ENCODE assay signal across 16 cellular contexts in the genomic region with DNA sequence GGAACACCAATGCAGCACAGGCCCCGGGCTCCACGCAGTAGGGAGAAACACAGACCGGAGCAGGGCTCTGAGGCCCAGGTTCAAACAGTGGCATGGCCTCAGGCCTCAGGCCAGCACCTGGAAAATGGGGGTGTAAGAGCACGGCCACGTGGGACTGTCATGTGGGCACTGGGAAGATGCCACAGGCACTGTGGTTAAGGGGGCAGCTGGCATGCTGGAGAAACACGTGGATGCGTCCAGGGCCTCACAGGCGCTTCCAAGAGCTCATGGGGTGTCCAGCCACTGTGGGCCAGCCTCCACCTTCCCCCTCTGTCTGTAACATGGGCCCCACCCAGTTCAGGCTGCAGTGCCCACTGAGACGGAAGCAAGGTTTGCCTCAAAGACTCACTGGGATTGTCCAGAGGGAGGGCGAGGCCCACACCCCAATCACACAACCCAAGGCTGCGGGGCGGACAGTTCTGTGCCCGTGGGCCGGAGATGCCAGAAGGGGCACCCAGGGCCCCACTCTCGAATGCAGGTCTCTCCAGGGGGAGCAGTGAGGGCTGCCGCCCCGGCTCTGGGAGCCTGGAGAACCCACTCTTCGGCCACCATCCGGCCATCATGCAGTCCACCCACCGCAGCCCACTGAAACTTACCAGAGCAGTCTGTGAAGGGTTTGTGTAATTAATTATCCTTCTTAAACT. TPM values are rescaled to one million over a fixed set of nuclear protein-coding genes. Genes with fewer than 3 reads are reported as not detected.
DNase-seq lines count a peak whose midpoint lies in the region; ATAC-seq, FAIRE-seq and TF ChIP-seq lines count a peak whose summit lies in the region.
"Had no signal": no experiment of that assay in that cellular context is flagged by ENCODE, and none has a peak within 500 bp of the region (broad histone marks: within the 10 kb centered on the region; RNA-seq: fewer than 3 reads in every experiment).

No MANE protein-coding gene starts in this region.

- H3K4me1 ChIP-seq in HepG2 (ENCODE audit: insufficient read depth, low read length) (peaks cover 14% of the 10 kb centered on the region), right lobe of liver (peaks cover 0 to 8% (median 0%) of the 10 kb centered on the region in 4 donors), RWPE2 (ENCODE audit: insufficient read depth, poor library complexity, severe bottlenecking) (no peaks in the 10 kb centered on the region), mesenchymal stem cell (ENCODE audit: control insufficient read depth, insufficient read depth, low read depth, low read length) (peaks cover 10% of the 10 kb centered on the region), smooth muscle cell (ENCODE audit: low read depth) (no peaks in the 10 kb centered on the region)

- no peak overlapping the region for H3K14ac ChIP-seq in mesenchymal stem cell (ENCODE audit: low read length in 2 of 2)

- H3K9ac ChIP-seq in HepG2 (ENCODE audit: insufficient read depth, low read depth, low read length) (no peak overlapping the region), mesenchymal stem cell (ENCODE audit: low read length) (no peak overlapping the region), smooth muscle cell (ENCODE audit: low read depth) (no peak overlapping the region)

- H2BK12ac ChIP-seq in mesenchymal stem cell (ENCODE audit: low read length in 2 of 2): no peak overlapping the region

- H3K4me2 ChIP-seq in HepG2 (ENCODE audit: low read depth, low read length) (no peak overlapping the region), mesenchymal stem cell (ENCODE audit: low read length, poor library complexity, severe bottlenecking) (no peak overlapping the region), smooth muscle cell (no peak overlapping the region)
- H3K4me2 ChIP-seq: BLaER1 treated with 17β-estradiol and CSF1 and Interleukin-3, amounts not matched to agents 10 nM and 100 nM had no signal

- no peak overlapping the region for H3K27ac ChIP-seq in HepG2 (ENCODE audit: extremely low read length, insufficient read depth, low read length)
- H3K27ac ChIP-seq in right lobe of liver: no peak overlapping the region
- no peak overlapping the region for H3K27ac ChIP-seq in RWPE2 (ENCODE audit: poor library complexity, severe bottlenecking)
- H3K27ac ChIP-seq in mesenchymal stem cell (ENCODE audit: low read length, poor library complexity, severe bottlenecking): no peak overlapping the region
- no peak overlapping the region for H3K27ac ChIP-seq in smooth muscle cell (ENCODE audit: low read depth)
- H3K27ac ChIP-seq: HL-60 had no signal

- no peaks in the 10 kb centered on the region for H3K9me3 ChIP-seq in HepG2 (ENCODE audit: low read length)
- no peaks in the 10 kb centered on the region for H3K9me3 ChIP-seq in right lobe of liver
- no peaks in the 10 kb centered on the region for H3K9me3 ChIP-seq in RWPE2 (ENCODE audit: severe bottlenecking)
- no peaks in the 10 kb centered on the region for H3K9me3 ChIP-seq in mesenchymal stem cell (ENCODE audit: control insufficient read depth, low read length)
- H3K9me3 ChIP-seq in smooth muscle cell (replicated peaks; ENCODE audit: low read depth): no peaks in the 10 kb centered on the region

- POLR2A ChIA-PET in HepG2 (lab: Yijun Ruan, JAX): no interaction called here

- H2BK5ac ChIP-seq in mesenchymal stem cell (ENCODE audit: low read depth, low read length, poor library complexity, severe bottlenecking): no peak overlapping the region

- no peak for TF ChIP-seq RAD21 in HepG2 (CRISPR knock-in tag; IDR thresholded peaks at IDR 0.05)

- no peak overlapping the region for H2AFZ ChIP-seq in HepG2 (ENCODE audit: low read length)
- no peak overlapping the region for H2AFZ ChIP-seq in mesenchymal stem cell (ENCODE audit: low read depth, low read length)
- no peak overlapping the region for H2AFZ ChIP-seq in smooth muscle cell (ENCODE audit: low read depth)

- no TSS peak for BruUV-seq in HepG2 (replicated peaks; lab: Mats Ljungman, UMichigan)

- H4K91ac ChIP-seq in mesenchymal stem cell (ENCODE audit: low read length): no peak overlapping the region

- no peaks in the 10 kb centered on the region for H3F3A ChIP-seq in smooth muscle cell (ENCODE audit: low read depth)

- CTCF ChIA-PET in HepG2 (lab: Yijun Ruan, JAX; ENCODE audit: low intra/inter-chr PET ratio, low total read pairs): no interaction called here

- H2BK120ac ChIP-seq in mesenchymal stem cell (ENCODE audit: low read depth, low read length): no peak overlapping the region

- in situ Hi-C loops in HepG2 (cut with HindIII; ENCODE audit: extremely low pct_ligation_motif_present, low pct_unique_long_range_greater_than_20kb): no loop called here

- intact Hi-C loops in HepG2 (cut with micrococcal nuclease; ENCODE audit: unreplicated experiment): loop anchor here (10.0 kb wide), 1 partner anchor 54 kb away; no protein-coding TSS in a partner anchor
- intact Hi-C loops in right lobe of liver (cut with DNase I): no loop called here

- H3K27me3 ChIP-seq in HepG2 (ENCODE audit: control insufficient read depth in 1 of 2, insufficient read depth in 2 of 2, low read length in 2 of 2): no peaks in the 10 kb centered on the region; a peak in 1 of 5 replicates
- no peaks in the 10 kb centered on the region for H3K27me3 ChIP-seq in right lobe of liver
- no peaks in the 10 kb centered on the region for H3K27me3 ChIP-seq in RWPE2 (ENCODE audit: insufficient read depth, poor library complexity, severe bottlenecking)
- H3K27me3 ChIP-seq in mesenchymal stem cell (ENCODE audit: control insufficient read depth in 1 of 2, insufficient read depth in 1 of 2, low read length in 2 of 2): no peaks in the 10 kb centered on the region
- H3K27me3 ChIP-seq in smooth muscle cell (ENCODE audit: low read depth): no peaks in the 10 kb centered on the region
- H3K27me3 ChIP-seq: BLaER1 treated with 17β-estradiol and CSF1 and Interleukin-3, amounts not matched to agents 10 nM and 100 nM had no signal

- H3K18ac ChIP-seq in mesenchymal stem cell (ENCODE audit: low read depth in 1 of 2, low read length in 2 of 2): no peak overlapping the region

- FAIRE-seq in HepG2 (lab: Jason Lieb, UNC): no peak

- H3K79me1 ChIP-seq in mesenchymal stem cell (replicated peaks; ENCODE audit: low read length, poor library complexity, severe bottlenecking): peaks cover 21% of the 10 kb centered on the region

- TF ChIP-seq CTCF in HepG2 (CRISPR knock-in tag; IDR thresholded peaks at IDR 0.05) (no peak), right lobe of liver (IDR thresholded peaks at IDR 0.05) (no peak), RWPE2 (IDR thresholded peaks at IDR 0.05; ENCODE audit: poor library complexity, severe bottlenecking) (no peak), smooth muscle cell (IDR thresholded peaks at IDR 0.05; ENCODE audit: borderline replicate concordance, insufficient read depth, poor library complexity, severe bottlenecking) (no peak)

- TF ChIP-seq EP300 in HepG2 (IDR thresholded peaks at IDR 0.05; ENCODE audit: low read depth in 2 of 2, low read length in 2 of 2) (no peak), HepG2 (CRISPR knock-in tag; IDR thresholded peaks at IDR 0.05; ENCODE audit: borderline replicate concordance) (no peak)

- peak overlapping the region; percentile 0 for H4K8ac ChIP-seq in mesenchymal stem cell (ENCODE audit: low read length)

- peaks cover 28% of the 10 kb centered on the region for H3K79me2 ChIP-seq in HepG2 (ENCODE audit: insufficient read depth, low read length)
- H3K79me2 ChIP-seq in smooth muscle cell (ENCODE audit: low read depth): peaks cover 47% of the 10 kb centered on the region

- WGBS in HepG2 (ENCODE audit: low lambda C conversion rate): 97% methylated on average over 5 of the region's 20 CpGs
- 100% methylated on average over 2 of the region's 20 CpGs for WGBS in right lobe of liver (ENCODE audit: insufficient coverage, low coverage, low lambda C conversion rate, missing lambda C conversion rate)
- 97% methylated on average over 19 of the region's 20 CpGs for WGBS in mesenchymal stem cell
- 97% methylated on average over 20 of the region's 20 CpGs for WGBS in smooth muscle cell (ENCODE audit: low lambda C conversion rate)

- peaks cover 13 to 34% of the 10 kb centered on the region in 2 experiments for H3K36me3 ChIP-seq in HepG2 (replicated peaks in 1 of 2; ENCODE audit: control insufficient read depth in 1 of 2, insufficient read depth in 2 of 2, low read length in 2 of 2)
- H3K36me3 ChIP-seq in right lobe of liver: peaks cover 0 to 31% (median 15%) of the 10 kb centered on the region in 4 donors
- H3K36me3 ChIP-seq in RWPE2 (ENCODE audit: low read depth): peaks cover 46% of the 10 kb centered on the region
- H3K36me3 ChIP-seq in mesenchymal stem cell (ENCODE audit: control insufficient read depth in 1 of 2, insufficient read depth in 2 of 2, low read depth in 1 of 2, low read length in 2 of 2): peaks cover 53 to 62% of the 10 kb centered on the region in 2 experiments
- no peaks in the 10 kb centered on the region for H3K36me3 ChIP-seq in smooth muscle cell (ENCODE audit: low read depth)

- no peak overlapping the region for H2BK15ac ChIP-seq in mesenchymal stem cell (ENCODE audit: low read depth, poor library complexity, severe bottlenecking)

- ATAC-seq in HepG2: no peak
- ATAC-seq in right lobe of liver: no peak
- no peak for ATAC-seq in RWPE2 (ENCODE audit: low read depth)
- ATAC-seq: CD8-positive, alpha-beta T cell had no signal

- no peak overlapping the region for H3K4ac ChIP-seq in mesenchymal stem cell (ENCODE audit: low read depth in 1 of 2, low read length in 2 of 2)

- H3K4me3 ChIP-seq in HepG2 (replicated peaks in 1 of 3; ENCODE audit: insufficient read depth in 1 of 3, low read depth in 2 of 3, low read length in 3 of 3): no peak overlapping the region
- no peak overlapping the region for H3K4me3 ChIP-seq in right lobe of liver
- no peak overlapping the region for H3K4me3 ChIP-seq in RWPE2 (ENCODE audit: severe bottlenecking)
- no peak overlapping the region for H3K4me3 ChIP-seq in mesenchymal stem cell (ENCODE audit: insufficient read depth in 1 of 2, low read depth in 1 of 2, low read length in 2 of 2)
- H3K4me3 ChIP-seq in smooth muscle cell: no peak overlapping the region
- H3K4me3 ChIP-seq: BLaER1 treated with 17β-estradiol and CSF1 and Interleukin-3, amounts not matched to agents 10 nM and 100 nM had no signal

- DNase-seq in HepG2 (ENCODE audit: low spot score) (no peak), right lobe of liver (no peak), RWPE2 (ENCODE audit: low spot score) (peak; percentile 41), mesenchymal stem cell (no peak), SKM-1 treated with dmso at 0.1 percent for 144 hours (lab: John Stamatoyannopoulos, UW; ENCODE audit: unreplicated experiment) (no peak), HCEC 1CT (no peak), smooth muscle cell (lab: John Stamatoyannopoulos, UW; ENCODE audit: unreplicated experiment) (no peak)
- DNase-seq: Calu3; CD8-positive, alpha-beta T cell; DMS79 treated with DMSO at 0.1 percent for 48 hours; GF-D8; GOT3; H7; IMR-90 had no signal

- no peak for TF ChIP-seq POLR2A in HepG2 (IDR thresholded peaks at IDR 0.05; ENCODE audit: insufficient read depth in 1 of 2, low read depth in 2 of 2, low read length in 2 of 2)
- TF ChIP-seq POLR2A in right lobe of liver (IDR thresholded peaks at IDR 0.05): no peak

- H4K20me1 ChIP-seq in HepG2 (ENCODE audit: insufficient read depth, low read length) (peaks cover 5% of the 10 kb centered on the region; the same call in 1 of the 2 replicates), smooth muscle cell (ENCODE audit: low read depth) (peaks cover 57% of the 10 kb centered on the region)

- no peak overlapping the region for H3K23ac ChIP-seq in mesenchymal stem cell (ENCODE audit: low read length in 2 of 2)

- H2AK5ac ChIP-seq in mesenchymal stem cell (ENCODE audit: low read length, severe bottlenecking): no peak overlapping the region

RNA-seq across cellular contexts. Expression of gene MBD3, which starts 6.3 kb away (rescaled TPM):
- total RNA-seq in HepG2 (2016; rRNA removed; fragmentation: Illumina TruSeq; extraction: Trizol) (58.9 and 76.9 TPM in 2 replicates), right lobe of liver (10 to 100 TPM; 27.3 to 72.1 (median 30.1) TPM), smooth muscle cell (40.3 and 50.7 TPM in 2 replicates)
- 18.4 and 19.5 TPM in 2 replicates for total RNA-seq in HepG2 (2016; cell fraction: cytosol; rRNA removed; fragmentation: Illumina TruSeq; extraction: Trizol; ENCODE audit: low read depth)
- 59.4 and 81.3 TPM in 2 replicates for total RNA-seq in HepG2 (2016; cell fraction: insoluble cytoplasmic fraction; rRNA removed; fragmentation: Illumina TruSeq; extraction: Trizol)
- total RNA-seq in HepG2 (2016; cell fraction: membrane; rRNA removed; fragmentation: Illumina TruSeq; extraction: Trizol): 58.1 and 59.8 TPM in 2 replicates
- total RNA-seq in HepG2 (2016; cell fraction: nucleus; rRNA removed; fragmentation: Illumina TruSeq; extraction: Trizol): 37.4 and 41.1 TPM in 2 replicates
- polyA plus RNA-seq in HepG2 (2011; rRNA removed) (21.2 and 32.4 TPM in 2 replicates), smooth muscle cell (47.3 and 52.7 TPM in 2 replicates)
- 25.5 and 43.1 TPM in 2 replicates for polyA plus RNA-seq in HepG2 (2011; cell fraction: cytosol; rRNA removed)
- 88.4 and 96.9 TPM in 2 replicates for polyA plus RNA-seq in HepG2 (2011; cell fraction: nucleus; rRNA removed)
- polyA plus RNA-seq in HepG2 (2012): 21.4 and 34.5 TPM in 2 replicates
- polyA plus RNA-seq in HepG2 (2016; cell fraction: cytosol; fragmentation: Illumina TruSeq; extraction: Trizol; ENCODE audit: low read depth): 19.9 and 20.7 TPM in 2 replicates
- polyA plus RNA-seq in HepG2 (2016; cell fraction: insoluble cytoplasmic fraction; fragmentation: Illumina TruSeq; extraction: Trizol; ENCODE audit: low read depth): 57.2 and 62.2 TPM in 2 replicates
- polyA plus RNA-seq in HepG2 (2016; cell fraction: membrane; fragmentation: Illumina TruSeq; extraction: Trizol; ENCODE audit: low read depth): 39.6 and 43.3 TPM in 2 replicates
- 100 and 109 TPM in 2 replicates for polyA plus RNA-seq in HepG2 (2016; cell fraction: nucleus; fragmentation: Illumina TruSeq; extraction: Trizol; ENCODE audit: insufficient read depth, low read depth)
- 65.5 and 79.2 TPM in 2 replicates for polyA minus RNA-seq in HepG2 (2011; rRNA and poly(A)+ RNA removed; ENCODE audit: low replicate concordance)
- polyA minus RNA-seq in HepG2 (2011; cell fraction: cytosol; rRNA and poly(A)+ RNA removed): 29.4 and 32.5 TPM in 2 replicates
- polyA minus RNA-seq in HepG2 (2011; cell fraction: nucleus; rRNA and poly(A)+ RNA removed): 20.1 and 22.0 TPM in 2 replicates
- polyA plus RNA-seq in mesenchymal stem cell (2013, experiment 1 of 2): 43.8 TPM
- 41.6 TPM for polyA plus RNA-seq in mesenchymal stem cell (2013, experiment 2 of 2)

RNA-seq across cellular contexts. Expression of gene UQCR11, which starts 6.3 kb away (rescaled TPM):
- 214 and 216 TPM in 2 replicates for total RNA-seq in HepG2 (2016; rRNA removed; fragmentation: Illumina TruSeq; extraction: Trizol)
- total RNA-seq in HepG2 (2016; cell fraction: cytosol; rRNA removed; fragmentation: Illumina TruSeq; extraction: Trizol; ENCODE audit: low read depth): 181 and 320 TPM in 2 replicates
- total RNA-seq in HepG2 (2016; cell fraction: insoluble cytoplasmic fraction; rRNA removed; fragmentation: Illumina TruSeq; extraction: Trizol): 205 and 210 TPM in 2 replicates
- total RNA-seq in HepG2 (2016; cell fraction: membrane; rRNA removed; fragmentation: Illumina TruSeq; extraction: Trizol): 252 and 309 TPM in 2 replicates
- 63.8 and 65.4 TPM in 2 replicates for total RNA-seq in HepG2 (2016; cell fraction: nucleus; rRNA removed; fragmentation: Illumina TruSeq; extraction: Trizol)
- polyA plus RNA-seq in HepG2 (2011; rRNA removed): 111 and 125 TPM in 2 replicates
- polyA plus RNA-seq in HepG2 (2011; cell fraction: cytosol; rRNA removed): 81.4 and 152 TPM in 2 replicates
- 46.6 and 47.9 TPM in 2 replicates for polyA plus RNA-seq in HepG2 (2011; cell fraction: nucleus; rRNA removed)
- polyA plus RNA-seq in HepG2 (2012): 92.9 and 123 TPM in 2 replicates
- 249 and 487 TPM in 2 replicates for polyA plus RNA-seq in HepG2 (2016; cell fraction: cytosol; fragmentation: Illumina TruSeq; extraction: Trizol; ENCODE audit: low read depth)
- 158 and 171 TPM in 2 replicates for polyA plus RNA-seq in HepG2 (2016; cell fraction: insoluble cytoplasmic fraction; fragmentation: Illumina TruSeq; extraction: Trizol; ENCODE audit: low read depth)
- polyA plus RNA-seq in HepG2 (2016; cell fraction: membrane; fragmentation: Illumina TruSeq; extraction: Trizol; ENCODE audit: low read depth): 210 and 295 TPM in 2 replicates
- polyA plus RNA-seq in HepG2 (2016; cell fraction: nucleus; fragmentation: Illumina TruSeq; extraction: Trizol; ENCODE audit: insufficient read depth, low read depth): 98.1 and 120 TPM in 2 replicates
- polyA minus RNA-seq in HepG2 (2011; rRNA and poly(A)+ RNA removed; ENCODE audit: low replicate concordance): 32.9 and 62.2 TPM in 2 replicates
- 12.7 and 18.7 TPM in 2 replicates for polyA minus RNA-seq in HepG2 (2011; cell fraction: cytosol; rRNA and poly(A)+ RNA removed)
- 15.9 and 18.2 TPM in 2 replicates for polyA minus RNA-seq in HepG2 (2011; cell fraction: nucleus; rRNA and poly(A)+ RNA removed)
- total RNA-seq in right lobe of liver: 100 to 1,000 TPM in 4 of 6 experiments, 10 to 100 TPM in 2; 59.6 to 202 (median 172) TPM
- 214 TPM for polyA plus RNA-seq in mesenchymal stem cell (2013, experiment 1 of 2)
- polyA plus RNA-seq in mesenchymal stem cell (2013, experiment 2 of 2): 220 TPM
- 32.3 and 40.4 TPM in 2 replicates for total RNA-seq in smooth muscle cell
- 550 and 592 TPM in 2 replicates for polyA plus RNA-seq in smooth muscle cell

RNA-seq across cellular contexts. Expression of gene MEX3D, which starts 30.8 kb away (rescaled TPM):
- total RNA-seq in HepG2 (2016; rRNA removed; fragmentation: Illumina TruSeq; extraction: Trizol): 10.2 and 17.1 TPM in 2 replicates
- total RNA-seq in HepG2 (2016; cell fraction: cytosol; rRNA removed; fragmentation: Illumina TruSeq; extraction: Trizol; ENCODE audit: low read depth): 10.6 and 10.7 TPM in 2 replicates
- 10.3 and 17.0 TPM in 2 replicates for total RNA-seq in HepG2 (2016; cell fraction: insoluble cytoplasmic fraction; rRNA removed; fragmentation: Illumina TruSeq; extraction: Trizol)
- 27.7 and 29.2 TPM in 2 replicates for total RNA-seq in HepG2 (2016; cell fraction: membrane; rRNA removed; fragmentation: Illumina TruSeq; extraction: Trizol)
- 4.7 and 6.4 TPM in 2 replicates for total RNA-seq in HepG2 (2016; cell fraction: nucleus; rRNA removed; fragmentation: Illumina TruSeq; extraction: Trizol)
- 3.6 and 5.8 TPM in 2 replicates for polyA plus RNA-seq in HepG2 (2011; rRNA removed)
- 5.0 and 10.1 TPM in 2 replicates for polyA plus RNA-seq in HepG2 (2011; cell fraction: cytosol; rRNA removed)
- polyA plus RNA-seq in HepG2 (2011; cell fraction: nucleus; rRNA removed): 6.6 and 7.0 TPM in 2 replicates
- 5.7 and 7.1 TPM in 2 replicates for polyA plus RNA-seq in HepG2 (2012)
- 9.6 and 10.4 TPM in 2 replicates for polyA plus RNA-seq in HepG2 (2016; cell fraction: cytosol; fragmentation: Illumina TruSeq; extraction: Trizol; ENCODE audit: low read depth)
- 15.4 and 15.7 TPM in 2 replicates for polyA plus RNA-seq in HepG2 (2016; cell fraction: insoluble cytoplasmic fraction; fragmentation: Illumina TruSeq; extraction: Trizol; ENCODE audit: low read depth)
- 19.9 and 23.7 TPM in 2 replicates for polyA plus RNA-seq in HepG2 (2016; cell fraction: membrane; fragmentation: Illumina TruSeq; extraction: Trizol; ENCODE audit: low read depth)
- 10.8 and 12.5 TPM in 2 replicates for polyA plus RNA-seq in HepG2 (2016; cell fraction: nucleus; fragmentation: Illumina TruSeq; extraction: Trizol; ENCODE audit: insufficient read depth, low read depth)
- polyA minus RNA-seq in HepG2 (2011; rRNA and poly(A)+ RNA removed; ENCODE audit: low replicate concordance): 6.0 and 19.1 TPM in 2 replicates
- 19.3 and 20.6 TPM in 2 replicates for polyA minus RNA-seq in HepG2 (2011; cell fraction: cytosol; rRNA and poly(A)+ RNA removed)
- polyA minus RNA-seq in HepG2 (2011; cell fraction: nucleus; rRNA and poly(A)+ RNA removed): 3.0 TPM in 2 replicates
- total RNA-seq in right lobe of liver: 10 to 100 TPM in 3 of 6 experiments, 1 to 10 TPM in 3; 6.7 to 16.6 (median 10.3) TPM
- 26.4 TPM for polyA plus RNA-seq in mesenchymal stem cell (2013, experiment 1 of 2)
- polyA plus RNA-seq in mesenchymal stem cell (2013, experiment 2 of 2): 26.2 TPM
- total RNA-seq in smooth muscle cell: 28.6 and 41.5 TPM in 2 replicates
- polyA plus RNA-seq in smooth muscle cell: 8.4 and 9.3 TPM in 2 replicates

RNA-seq across cellular contexts. Expression of gene TCF3, which starts 53.5 kb away (rescaled TPM):
- total RNA-seq in HepG2 (2016; rRNA removed; fragmentation: Illumina TruSeq; extraction: Trizol) (38.0 and 53.2 TPM in 2 replicates), right lobe of liver (10 to 100 TPM; 11.0 to 30.1 (median 15.9) TPM), smooth muscle cell (76.3 and 89.0 TPM in 2 replicates)
- total RNA-seq in HepG2 (2016; cell fraction: cytosol; rRNA removed; fragmentation: Illumina TruSeq; extraction: Trizol; ENCODE audit: low read depth): 24.5 and 28.5 TPM in 2 replicates
- 29.0 and 50.0 TPM in 2 replicates for total RNA-seq in HepG2 (2016; cell fraction: insoluble cytoplasmic fraction; rRNA removed; fragmentation: Illumina TruSeq; extraction: Trizol)
- total RNA-seq in HepG2 (2016; cell fraction: membrane; rRNA removed; fragmentation: Illumina TruSeq; extraction: Trizol): 81.6 and 83.0 TPM in 2 replicates
- 28.3 and 35.7 TPM in 2 replicates for total RNA-seq in HepG2 (2016; cell fraction: nucleus; rRNA removed; fragmentation: Illumina TruSeq; extraction: Trizol)
- polyA plus RNA-seq in HepG2 (2011; rRNA removed) (51.4 and 52.0 TPM in 2 replicates), smooth muscle cell (145 and 150 TPM in 2 replicates)
- polyA plus RNA-seq in HepG2 (2011; cell fraction: cytosol; rRNA removed): 39.6 and 81.0 TPM in 2 replicates
- polyA plus RNA-seq in HepG2 (2011; cell fraction: nucleus; rRNA removed): 168 and 260 TPM in 2 replicates
- polyA plus RNA-seq in HepG2 (2012): 51.8 and 53.9 TPM in 2 replicates
- 65.0 and 68.6 TPM in 2 replicates for polyA plus RNA-seq in HepG2 (2016; cell fraction: cytosol; fragmentation: Illumina TruSeq; extraction: Trizol; ENCODE audit: low read depth)
- 77.8 and 91.9 TPM in 2 replicates for polyA plus RNA-seq in HepG2 (2016; cell fraction: insoluble cytoplasmic fraction; fragmentation: Illumina TruSeq; extraction: Trizol; ENCODE audit: low read depth)
- 123 and 140 TPM in 2 replicates for polyA plus RNA-seq in HepG2 (2016; cell fraction: membrane; fragmentation: Illumina TruSeq; extraction: Trizol; ENCODE audit: low read depth)
- polyA plus RNA-seq in HepG2 (2016; cell fraction: nucleus; fragmentation: Illumina TruSeq; extraction: Trizol; ENCODE audit: insufficient read depth, low read depth): 119 and 120 TPM in 2 replicates
- polyA minus RNA-seq in HepG2 (2011; rRNA and poly(A)+ RNA removed; ENCODE audit: low replicate concordance): 55.1 and 105 TPM in 2 replicates
- 44.3 and 47.1 TPM in 2 replicates for polyA minus RNA-seq in HepG2 (2011; cell fraction: cytosol; rRNA and poly(A)+ RNA removed)
- polyA minus RNA-seq in HepG2 (2011; cell fraction: nucleus; rRNA and poly(A)+ RNA removed): 17.8 and 22.5 TPM in 2 replicates
- polyA plus RNA-seq in mesenchymal stem cell (2013, experiment 1 of 2): 108 TPM
- polyA plus RNA-seq in mesenchymal stem cell (2013, experiment 2 of 2): 111 TPM
